1 cellular context compared by ENCODE assay signal in genomic region chr7:150378853-150379589, GRCh38.
TF ChIP-seq lines count a peak whose summit lies in the region.

TSS of gene ZNF775 (plus strand) at chr7:150379330. CDS start at chr7:150388471, 9,141 bp downstream.

TF ChIP-seq in HepG2, 621 proteins besides CTCF, POLR2A, EP300 and RAD21 (continued from another document):
- peak; percentile 92 for TF ChIP-seq KDM4B (CRISPR knock-in tag; IDR thresholded peaks at IDR 0.05)
TF ChIP-seq in HepG2: peak in this region for 165.
